Comparison of ENCODE assay signal across 22 cellular contexts in genomic region chr9:122393284-122393983, GRCh38. TPM values are rescaled to one million over a fixed set of nuclear protein-coding genes. Genes with fewer than 3 reads are reported as not detected.
A peak's percentile ranks its signal among the peaks of the same experiment; 100 is the strongest.
DNase-seq lines count a peak whose midpoint lies in the region; ATAC-seq and TF ChIP-seq lines count a peak whose summit lies in the region.
"Had no signal": no experiment of that assay in that cellular context is flagged by ENCODE, and none has a peak within 500 bp of the region (broad histone marks: within the 10 kb centered on the region; RNA-seq: fewer than 3 reads in every experiment).

No MANE protein-coding gene starts in this region.

- H3K4ac ChIP-seq in IMR-90 (ENCODE audit: low read depth, low read length): peak overlapping the region; percentile 81

- H2BK120ac ChIP-seq in IMR-90 (ENCODE audit: low read depth, low read length): peak overlapping the region; percentile 83

- H2AFZ ChIP-seq in IMR-90 (replicated peaks; ENCODE audit: low read length, poor library complexity): no peak overlapping the region
- H2AFZ ChIP-seq: hepatocyte had no signal

- intact Hi-C loops in IMR-90 (cut with micrococcal nuclease): no loop called here
- intact Hi-C loops in esophagus squamous epithelium (cut with DNase I): no loop called here
- intact Hi-C loops in sigmoid colon (cut with DNase I): no loop called here
- intact Hi-C loops in upper lobe of right lung (cut with DNase I): no loop called here

- H2BK20ac ChIP-seq in IMR-90 (ENCODE audit: low read depth, low read length): peak overlapping the region; percentile 87; the same call in 1 of the 2 replicates

- no peak overlapping the region for H3K56ac ChIP-seq in IMR-90 (ENCODE audit: extremely low read depth, insufficient read depth, low read length)

- no peak for TF ChIP-seq RAD21 in IMR-90 (IDR thresholded peaks at IDR 0.05; ENCODE audit: low read length)

- H3K36me3 Mint-ChIP-seq in progenitor cell of endocrine pancreas (ENCODE audit: insufficient read depth): no peaks in the 10 kb centered on the region

- H3K27me3 Mint-ChIP-seq in progenitor cell of endocrine pancreas: peaks cover 17% of the 10 kb centered on the region
- H3K27me3 Mint-ChIP-seq: activated B cell treated with CpG ODN at 0.5 μM for 24 hours had no signal

- in situ Hi-C loops in IMR-90 (cut with MboI; ENCODE audit: low sequenced_read_pairs): no loop called here

- no peaks in the 10 kb centered on the region for H3K9me3 ChIP-seq in IMR-90 (ENCODE audit: control insufficient read depth, insufficient read depth, low read length)
- no peaks in the 10 kb centered on the region for H3K9me3 ChIP-seq in esophagus squamous epithelium
- H3K9me3 ChIP-seq in sigmoid colon: no peaks in the 10 kb centered on the region
- H3K9me3 ChIP-seq in upper lobe of right lung: no peaks in the 10 kb centered on the region
- H3K9me3 ChIP-seq: upper lobe of left lung had no signal

- DNase-seq in DMS53 (lab: John Stamatoyannopoulos, UW) (peak; percentile 27), DMS53 treated with DMSO at 0.1 percent for 48 hours (lab: John Stamatoyannopoulos, UW; ENCODE audit: unreplicated experiment) (no peak), IMR-90 (no peak), esophagus squamous epithelium (lab: John Stamatoyannopoulos, UW) (no peak), sigmoid colon (no peak), upper lobe of right lung (no peak), iPS-NIHi11 (ENCODE audit: low spot score) (no peak), progenitor cell of endocrine pancreas (ENCODE audit: low spot score, unreplicated experiment) (no peak)
- DNase-seq: activated B cell treated with CpG ODN at 0.5 μM for 24 hours; activated naive CD4-positive, alpha-beta T cell; dermis blood vessel endothelial cell; kidney glomerular epithelial cell; midbrain; MV-4-11; NCI-H748 treated with DMSO at 0.1 percent for 48 hours; occipital lobe; stimulated activated CD4-positive, alpha-beta T cell treated with anti-CD3 and anti-CD28 coated beads, Interleukin-4, amount 100 ng/mL, for 4 hours; T-helper 1 cell; upper lobe of left lung had no signal

- TF ChIP-seq CTCF in IMR-90 (conservative IDR thresholded peaks at IDR 0.05; ENCODE audit: low read depth, low read length): no peak
- no peak for TF ChIP-seq CTCF in esophagus squamous epithelium (IDR thresholded peaks at IDR 0.05)
- TF ChIP-seq CTCF in sigmoid colon (IDR thresholded peaks at IDR 0.05): no peak
- TF ChIP-seq CTCF in upper lobe of right lung (IDR thresholded peaks at IDR 0.05): no peak
- no peak for TF ChIP-seq CTCF in progenitor cell of endocrine pancreas (IDR thresholded peaks at IDR 0.05; ENCODE audit: unreplicated experiment)

- ATAC-seq in IMR-90 (ENCODE audit: low read depth) (no peak), upper lobe of right lung (no peak)

- no peaks in the 10 kb centered on the region for H3K9me3 Mint-ChIP-seq in progenitor cell of endocrine pancreas (ENCODE audit: low read depth)
- H3K9me3 Mint-ChIP-seq: activated B cell treated with CpG ODN at 0.5 μM for 24 hours had no signal

- H3K27me3 ChIP-seq in IMR-90 (ENCODE audit: control insufficient read depth, insufficient read depth, low read length) (no peaks in the 10 kb centered on the region), esophagus squamous epithelium (no peaks in the 10 kb centered on the region), sigmoid colon (no peaks in the 10 kb centered on the region), upper lobe of right lung (no peaks in the 10 kb centered on the region)
- H3K27me3 ChIP-seq: hepatocyte, upper lobe of left lung had no signal

- no peak overlapping the region for H3K4me3 ChIP-seq in IMR-90 (ENCODE audit: insufficient read depth, low read depth, low read length)
- no peak overlapping the region for H3K4me3 ChIP-seq in esophagus squamous epithelium
- H3K4me3 ChIP-seq in sigmoid colon: no peak overlapping the region
- no peak overlapping the region for H3K4me3 ChIP-seq in upper lobe of right lung
- H3K4me3 ChIP-seq: hepatocyte, upper lobe of left lung had no signal

- H3K79me1 ChIP-seq in IMR-90 (ENCODE audit: low read depth in 1 of 2, low read length in 2 of 2): peaks cover 3 to 4% of the 10 kb centered on the region in 2 experiments; a peak in 3 of 4 replicates

- WGBS in IMR-90 (ENCODE audit: extremely low coverage in 2 of 2, insufficient read length in 1 of 2), 2 experiments: 92% methylated on average over 2 of the region's 8 CpGs; no CpG with 5 or more reads in 1 of the 2 experiments
- 47 to 66% methylated on average over 6 of the region's 8 CpGs for WGBS in esophagus squamous epithelium, 2 donors
- WGBS in sigmoid colon, 2 donors: 84 to 86% methylated on average over 8 of the region's 8 CpGs

- peak overlapping the region; percentile 53; the same call in 1 of the 2 replicates for H3K23ac ChIP-seq in IMR-90 (ENCODE audit: low read depth, low read length)

- H3K4me1 ChIP-seq in IMR-90 (ENCODE audit: control insufficient read depth, insufficient read depth, low read length): peaks cover 19% of the 10 kb centered on the region
- H3K4me1 ChIP-seq in esophagus squamous epithelium: peaks cover 0 to 62% (median 23%) of the 10 kb centered on the region in 3 donors
- H3K4me1 ChIP-seq in sigmoid colon: peaks cover 0 to 46% (median 30%) of the 10 kb centered on the region in 4 donors
- H3K4me1 ChIP-seq in upper lobe of right lung: peaks cover 7% of the 10 kb centered on the region

- peak overlapping the region; percentile 54 to 68 for H4K8ac ChIP-seq in IMR-90 (ENCODE audit: low read depth in 2 of 2, low read length in 2 of 2)

- CTCF ChIA-PET in IMR-90 (lab: Yijun Ruan, JAX): interaction anchor here (0.6 to 1.1 kb wide), 3 partner anchors 11 kb away, joined by 3 to 4 read pairs (median 3); no protein-coding TSS in a partner anchor

- no peak overlapping the region for H3K27ac Mint-ChIP-seq in progenitor cell of endocrine pancreas
- H3K27ac Mint-ChIP-seq: activated B cell treated with CpG ODN at 0.5 μM for 24 hours had no signal

- TF ChIP-seq POLR2A in IMR-90 (IDR thresholded peaks at IDR 0.05; ENCODE audit: low read depth, low read length): no peak
- TF ChIP-seq POLR2A in esophagus squamous epithelium (IDR thresholded peaks at IDR 0.05): no peak
- no peak for TF ChIP-seq POLR2A in sigmoid colon (IDR thresholded peaks at IDR 0.05)

- dilution Hi-C loops in IMR-90 (cut with HindIII; ENCODE audit: low sequenced_read_pairs, unreplicated experiment): no loop called here

- H2AK9ac ChIP-seq in IMR-90 (replicated peaks; ENCODE audit: low read depth, low read length, poor library complexity): no peak overlapping the region

- H3K9ac ChIP-seq in IMR-90 (ENCODE audit: low read depth, low read length): no peak overlapping the region

- peak overlapping the region; percentile 50; the same call in 1 of the 2 replicates for H4K5ac ChIP-seq in IMR-90 (ENCODE audit: low read depth, low read length)

- H4K20me1 ChIP-seq in IMR-90 (ENCODE audit: insufficient read depth, low read length): no peaks in the 10 kb centered on the region

- H2BK15ac ChIP-seq in IMR-90 (ENCODE audit: low read depth, low read length): peak overlapping the region; percentile 71; the same call in 2 of the 3 replicates

- peaks cover 46% of the 10 kb centered on the region for H3K36me3 ChIP-seq in IMR-90 (ENCODE audit: control insufficient read depth, insufficient read depth, low read length)
- peaks cover 0 to 22% (median 0%) of the 10 kb centered on the region in 3 donors for H3K36me3 ChIP-seq in esophagus squamous epithelium
- H3K36me3 ChIP-seq in sigmoid colon: peaks cover 11 to 46% (median 18%) of the 10 kb centered on the region in 4 donors
- H3K36me3 ChIP-seq in upper lobe of right lung: no peaks in the 10 kb centered on the region
- H3K36me3 ChIP-seq: upper lobe of left lung had no signal

- peak overlapping the region; percentile 53; the same call in 1 of the 2 replicates for H3K18ac ChIP-seq in IMR-90 (ENCODE audit: low read depth, low read length)

- no peak for TF ChIP-seq EP300 in sigmoid colon (IDR thresholded peaks at IDR 0.05)

- no peak overlapping the region for H3K4me2 ChIP-seq in IMR-90 (ENCODE audit: low read depth, low read length)
- H3K4me2 ChIP-seq: hepatocyte had no signal

- peak overlapping the region; percentile 81 for H4K91ac ChIP-seq in IMR-90 (ENCODE audit: insufficient read depth, low read depth, low read length)

- peak overlapping the region; percentile 84 for H2BK5ac ChIP-seq in IMR-90 (ENCODE audit: low read depth, low read length, poor library complexity, severe bottlenecking)

- no TSS peak for BruUV-seq in IMR-90 (replicated peaks; lab: Mats Ljungman, UMichigan)

- peak overlapping the region; percentile 69 for H2AK5ac ChIP-seq in IMR-90 (ENCODE audit: low read depth, low read length)

- H3K4me1 Mint-ChIP-seq in progenitor cell of endocrine pancreas (ENCODE audit: low read depth): no peaks in the 10 kb centered on the region

- no peak overlapping the region for H3K4me3 Mint-ChIP-seq in progenitor cell of endocrine pancreas (ENCODE audit: low read depth)
- H3K4me3 Mint-ChIP-seq: activated B cell treated with CpG ODN at 0.5 μM for 24 hours had no signal

- POLR2A ChIA-PET in IMR-90 (lab: Charles Lee; ENCODE audit: unreplicated experiment): no interaction called here

- H3K27ac ChIP-seq in IMR-90 (ENCODE audit: insufficient read depth, low read length) (peak overlapping the region; percentile 69), esophagus squamous epithelium (peak overlapping the region; percentile 68 to 85 (median 75)), sigmoid colon (peak overlapping the region; percentile 77 to 89 (median 86)), upper lobe of right lung (no peak overlapping the region)
- H3K27ac ChIP-seq: 22Rv1, C4-2B had no signal

- H3K9me1 ChIP-seq in IMR-90 (ENCODE audit: insufficient read depth, low read length): peaks cover 22% of the 10 kb centered on the region

- H3K14ac ChIP-seq in IMR-90 (replicated peaks; ENCODE audit: low read depth, low read length): peak overlapping the region; percentile 80

TF ChIP-seq in IMR-90, 13 proteins besides CTCF, POLR2A, EP300 and RAD21:
- no peak for TF ChIP-seq MXI1 (IDR thresholded peaks at IDR 0.05; ENCODE audit: borderline replicate concordance, low read depth, low read length)
- TF ChIP-seq FOS (IDR thresholded peaks at IDR 0.05; ENCODE audit: low read depth, low read length): no peak
- TF ChIP-seq SMC3 (IDR thresholded peaks at IDR 0.05; ENCODE audit: low read depth, low read length): no peak
- no peak for TF ChIP-seq MAZ (IDR thresholded peaks at IDR 0.05; ENCODE audit: borderline replicate concordance, low read depth, low read length)

RNA-seq across cellular contexts. Expression of gene PTGS1, which starts 22.6 kb away (rescaled TPM):
- total RNA-seq in IMR-90 (2012; rRNA removed) (21.1 and 24.7 TPM in 2 replicates), esophagus squamous epithelium (10 to 100 TPM; 15.6 to 36.1 (median 30.3) TPM), sigmoid colon (100 to 1,000 TPM in 2 of 4 donors, 10 to 100 TPM in 2; 72.6 to 150 (median 121) TPM), upper lobe of right lung (16.4 TPM), progenitor cell of endocrine pancreas (0.07 and 0.22 TPM in 2 replicates)
- polyA plus RNA-seq in IMR-90 (2012; rRNA removed) (33.9 and 38.3 TPM in 2 replicates), sigmoid colon (10 to 100 TPM in 1 of 3 donors, 1 to 10 TPM in 2; 3.0 to 10.8 (median 4.2) TPM)
- 32.1 and 51.8 TPM in 2 replicates for polyA plus RNA-seq in IMR-90 (2012; cell fraction: cytosol; rRNA removed)
- polyA plus RNA-seq in IMR-90 (2012; cell fraction: nucleus; rRNA removed; ENCODE audit: low replicate concordance): 40.2 and 55.2 TPM in 2 replicates

Comparison
In these comparisons a context has a peak if more than half of its experiments do, and no peak if none do; other contexts are left out.
1. RNA of gene PTGS1, which starts 22.6 kb away (total RNA-seq): 72.6 to 150 TPM in sigmoid colon, 15.6 to 36.1 TPM in esophagus squamous epithelium, 21.1 to 24.7 TPM in IMR-90 and 16.4 TPM in upper lobe of right lung (single experiment); 0.07 to 0.22 TPM in progenitor cell of endocrine pancreas; every median in the first group is over 10 times any median in the second.